ENCODE assay signal across 9 cellular contexts in genomic region chr17:4715071-4715749, GRCh38. TPM values are rescaled to one million over a fixed set of nuclear protein-coding genes. Genes with fewer than 3 reads are reported as not detected.
DNase-seq lines count a peak whose midpoint lies in the region; ATAC-seq lines count a peak whose summit lies in the region.
"Had no signal": no experiment of that assay in that cellular context is flagged by ENCODE, and none has a peak within 500 bp of the region (broad histone marks: within the 10 kb centered on the region; RNA-seq: fewer than 3 reads in every experiment).

No MANE protein-coding gene starts in this region.

- peak; percentile 53 for DNase-seq in activated CD4-positive, alpha-beta T cell treated with anti-CD3 and anti-CD28 coated beads for 36 hours
- DNase-seq in activated CD4-positive, alpha-beta T cell treated with anti-CD3 and anti-CD28 coated beads for 48 hours: no peak
- DNase-seq in activated CD4-positive, alpha-beta memory T cell treated with anti-CD3 and anti-CD28 coated beads, Interleukin-2, amount 10 ng/mL, durations not matched to agents 7 days and 5 days: peak; percentile 76
- peak in 1 of 2 donors; percentile 44 for DNase-seq in central memory CD8-positive, alpha-beta T cell (ENCODE audit: low spot score in 2 of 2)
- no peak for DNase-seq in DMS 273 treated with DMSO at 0.1 percent for 48 hours (lab: John Stamatoyannopoulos, UW)
- no peak for DNase-seq in NOMO-1 treated with DMSO at 0.1 percent for 48 hours (lab: John Stamatoyannopoulos, UW; ENCODE audit: unreplicated experiment)
- DNase-seq: 8988T had no signal

- peaks cover 36% of the 10 kb centered on the region for H3K4me1 Mint-ChIP-seq in activated CD4-positive, alpha-beta T cell treated with anti-CD3 and anti-CD28 coated beads for 36 hours
- peaks cover 67% of the 10 kb centered on the region for H3K4me1 Mint-ChIP-seq in activated CD4-positive, alpha-beta memory T cell treated with anti-CD3 and anti-CD28 coated beads, Interleukin-2, amount 10 ng/mL, durations not matched to agents 7 days and 5 days
- peaks cover 59% of the 10 kb centered on the region for H3K4me1 Mint-ChIP-seq in central memory CD8-positive, alpha-beta T cell
- H3K4me1 Mint-ChIP-seq in stimulated activated naive CD8-positive, alpha-beta T cell treated with anti-CD3 and anti-CD28 coated beads, Interleukin-15, Interleukin-2, amounts not matched to agents 100 ng/mL and 50 ng/mL, for 24 hours (ENCODE audit: low read depth): peaks cover 45% of the 10 kb centered on the region

- intact Hi-C loops in activated CD4-positive, alpha-beta T cell treated with anti-CD3 and anti-CD28 coated beads for 36 hours (cut with DNase I, micrococcal nuclease): no loop called here

- ATAC-seq in activated CD4-positive, alpha-beta T cell treated with anti-CD3 and anti-CD28 coated beads for 36 hours: no peak
- peak; percentile 16 for ATAC-seq in central memory CD8-positive, alpha-beta T cell (replicated peaks; ENCODE audit: extremely low read depth, poor library complexity, severe bottlenecking)
- ATAC-seq in HG03039 (IDR thresholded peaks at IDR 0.05; ENCODE audit: unreplicated experiment): no peak

- CTCF ChIA-PET in activated CD4-positive, alpha-beta T cell treated with anti-CD3 and anti-CD28 coated beads for 36 hours (lab: Charles Lee): interaction anchor here (0.8 to 1.3 kb wide), 2 partner anchors 10 to 34 kb away, joined by 3 read pairs; no protein-coding TSS in a partner anchor
- CTCF ChIA-PET in activated CD4-positive, alpha-beta memory T cell treated with anti-CD3 and anti-CD28 coated beads, Interleukin-2, amount 10 ng/mL, durations not matched to agents 7 days and 5 days (lab: Charles Lee): interaction anchor here (1.2 to 2.9 kb wide), 4 partner anchors 15 to 188 kb away, joined by 3 to 14 read pairs (median 5); partner anchors contain the start of gene CHRNE

- H3K27me3 Mint-ChIP-seq in activated CD4-positive, alpha-beta T cell treated with anti-CD3 and anti-CD28 coated beads for 36 hours: no peaks in the 10 kb centered on the region
- H3K27me3 Mint-ChIP-seq in activated CD4-positive, alpha-beta memory T cell treated with anti-CD3 and anti-CD28 coated beads, Interleukin-2, amount 10 ng/mL, durations not matched to agents 7 days and 5 days: no peaks in the 10 kb centered on the region
- no peaks in the 10 kb centered on the region for H3K27me3 Mint-ChIP-seq in central memory CD8-positive, alpha-beta T cell
- H3K27me3 Mint-ChIP-seq in stimulated activated naive CD8-positive, alpha-beta T cell treated with anti-CD3 and anti-CD28 coated beads, Interleukin-15, Interleukin-2, amounts not matched to agents 100 ng/mL and 50 ng/mL, for 24 hours: no peaks in the 10 kb centered on the region

- peak overlapping the region; percentile 65 for H3K4me3 Mint-ChIP-seq in activated CD4-positive, alpha-beta T cell treated with anti-CD3 and anti-CD28 coated beads for 36 hours
- peak overlapping the region; percentile 83 for H3K4me3 Mint-ChIP-seq in activated CD4-positive, alpha-beta memory T cell treated with anti-CD3 and anti-CD28 coated beads, Interleukin-2, amount 10 ng/mL, durations not matched to agents 7 days and 5 days
- peak overlapping the region; percentile 75 for H3K4me3 Mint-ChIP-seq in central memory CD8-positive, alpha-beta T cell
- H3K4me3 Mint-ChIP-seq in stimulated activated naive CD8-positive, alpha-beta T cell treated with anti-CD3 and anti-CD28 coated beads, Interleukin-15, Interleukin-2, amounts not matched to agents 100 ng/mL and 50 ng/mL, for 24 hours: peak overlapping the region; percentile 81

- H3K27ac Mint-ChIP-seq in activated CD4-positive, alpha-beta T cell treated with anti-CD3 and anti-CD28 coated beads for 36 hours: peak overlapping the region; percentile 92
- peak overlapping the region; percentile 86 for H3K27ac Mint-ChIP-seq in activated CD4-positive, alpha-beta memory T cell treated with anti-CD3 and anti-CD28 coated beads, Interleukin-2, amount 10 ng/mL, durations not matched to agents 7 days and 5 days
- H3K27ac Mint-ChIP-seq in central memory CD8-positive, alpha-beta T cell (ENCODE audit: low read depth): peak overlapping the region; percentile 88
- peak overlapping the region; percentile 87 for H3K27ac Mint-ChIP-seq in stimulated activated naive CD8-positive, alpha-beta T cell treated with anti-CD3 and anti-CD28 coated beads, Interleukin-15, Interleukin-2, amounts not matched to agents 100 ng/mL and 50 ng/mL, for 24 hours

- no peaks in the 10 kb centered on the region for H3K9me3 Mint-ChIP-seq in activated CD4-positive, alpha-beta T cell treated with anti-CD3 and anti-CD28 coated beads for 36 hours (ENCODE audit: low read depth)
- no peaks in the 10 kb centered on the region for H3K9me3 Mint-ChIP-seq in activated CD4-positive, alpha-beta memory T cell treated with anti-CD3 and anti-CD28 coated beads, Interleukin-2, amount 10 ng/mL, durations not matched to agents 7 days and 5 days
- no peaks in the 10 kb centered on the region for H3K9me3 Mint-ChIP-seq in central memory CD8-positive, alpha-beta T cell
- no peaks in the 10 kb centered on the region for H3K9me3 Mint-ChIP-seq in stimulated activated naive CD8-positive, alpha-beta T cell treated with anti-CD3 and anti-CD28 coated beads, Interleukin-15, Interleukin-2, amounts not matched to agents 100 ng/mL and 50 ng/mL, for 24 hours

- H3K36me3 Mint-ChIP-seq in activated CD4-positive, alpha-beta T cell treated with anti-CD3 and anti-CD28 coated beads for 36 hours (ENCODE audit: low read depth): peaks cover 36% of the 10 kb centered on the region
- H3K36me3 Mint-ChIP-seq in activated CD4-positive, alpha-beta memory T cell treated with anti-CD3 and anti-CD28 coated beads, Interleukin-2, amount 10 ng/mL, durations not matched to agents 7 days and 5 days (ENCODE audit: low read depth): peaks cover 71% of the 10 kb centered on the region
- H3K36me3 Mint-ChIP-seq in central memory CD8-positive, alpha-beta T cell (ENCODE audit: insufficient read depth): peaks cover 40% of the 10 kb centered on the region
- H3K36me3 Mint-ChIP-seq in stimulated activated naive CD8-positive, alpha-beta T cell treated with anti-CD3 and anti-CD28 coated beads, Interleukin-15, Interleukin-2, amounts not matched to agents 100 ng/mL and 50 ng/mL, for 24 hours (ENCODE audit: low read depth): peaks cover 38% of the 10 kb centered on the region

- POLR2A ChIA-PET in activated CD4-positive, alpha-beta T cell treated with anti-CD3 and anti-CD28 coated beads for 36 hours (lab: Charles Lee): no interaction called here
- POLR2A ChIA-PET in activated CD4-positive, alpha-beta memory T cell treated with anti-CD3 and anti-CD28 coated beads, Interleukin-2, amount 10 ng/mL, durations not matched to agents 7 days and 5 days (lab: Charles Lee): interaction anchor here (0.7 to 9.8 kb wide), 12 partner anchors 12 to 572 kb away, joined by 3 to 105 read pairs (median 5); partner anchors contain the start of genes CYB5D2, MED11, PELP1 and PFN1

RNA-seq across cellular contexts. Expression of gene ARRB2, which starts 4.8 kb away (rescaled TPM):
- total RNA-seq in activated CD4-positive, alpha-beta T cell treated with anti-CD3 and anti-CD28 coated beads for 36 hours: 100 to 1,000 TPM; 168 to 175 TPM
- total RNA-seq in activated CD4-positive, alpha-beta memory T cell treated with anti-CD3 and anti-CD28 coated beads, Interleukin-2, amount 10 ng/mL, durations not matched to agents 7 days and 5 days: 100 to 1,000 TPM; 372 to 378 TPM

RNA-seq across cellular contexts. Expression of gene PELP1, which starts 11.3 kb away (rescaled TPM):
- 100 to 1,000 TPM in 1 of 2 experiments, 10 to 100 TPM in 1; 94.1 to 102 TPM for total RNA-seq in activated CD4-positive, alpha-beta T cell treated with anti-CD3 and anti-CD28 coated beads for 36 hours
- total RNA-seq in activated CD4-positive, alpha-beta memory T cell treated with anti-CD3 and anti-CD28 coated beads, Interleukin-2, amount 10 ng/mL, durations not matched to agents 7 days and 5 days: 10 to 100 TPM; 67.7 to 69.2 TPM

RNA-seq across cellular contexts. Expression of gene MED11, which starts 16.0 kb away (rescaled TPM):
- total RNA-seq in activated CD4-positive, alpha-beta T cell treated with anti-CD3 and anti-CD28 coated beads for 36 hours: 10 to 100 TPM; 16.7 to 22.9 TPM
- total RNA-seq in activated CD4-positive, alpha-beta memory T cell treated with anti-CD3 and anti-CD28 coated beads, Interleukin-2, amount 10 ng/mL, durations not matched to agents 7 days and 5 days: 10 to 100 TPM; 24.6 to 25.3 TPM

RNA-seq across cellular contexts. Expression of gene ZMYND15, which starts 24.4 kb away (rescaled TPM):
- under 1 TPM; 0.09 to 0.11 TPM for total RNA-seq in activated CD4-positive, alpha-beta T cell treated with anti-CD3 and anti-CD28 coated beads for 36 hours
- under 1 TPM in 1 of 2 experiments, not detected in 1; 0.10 TPM for total RNA-seq in activated CD4-positive, alpha-beta memory T cell treated with anti-CD3 and anti-CD28 coated beads, Interleukin-2, amount 10 ng/mL, durations not matched to agents 7 days and 5 days

RNA-seq across cellular contexts. Expression of gene CXCL16, which starts 24.5 kb away (rescaled TPM):
- total RNA-seq in activated CD4-positive, alpha-beta T cell treated with anti-CD3 and anti-CD28 coated beads for 36 hours: 1 to 10 TPM; 1.7 to 2.5 TPM
- total RNA-seq in activated CD4-positive, alpha-beta memory T cell treated with anti-CD3 and anti-CD28 coated beads, Interleukin-2, amount 10 ng/mL, durations not matched to agents 7 days and 5 days: 1 to 10 TPM; 2.2 to 2.6 TPM

Comparison
In these comparisons a context has a peak if more than half of its experiments do, and no peak if none do; other contexts are left out.
1. DNase-seq: peak in activated CD4-positive, alpha-beta T cell treated with anti-CD3 and anti-CD28 coated beads for 36 hours (single experiment) and activated CD4-positive, alpha-beta memory T cell treated with anti-CD3 and anti-CD28 coated beads, Interleukin-2, amount 10 ng/mL, durations not matched to agents 7 days and 5 days (single experiment); none in activated CD4-positive, alpha-beta T cell treated with anti-CD3 and anti-CD28 coated beads for 48 hours (single experiment), DMS 273 treated with DMSO at 0.1 percent for 48 hours (single experiment) and NOMO-1 treated with DMSO at 0.1 percent for 48 hours (single experiment).
2. Peak in every context shown above with its lines, with median percentiles within 50 percentile points of each other: H3K27ac Mint-ChIP-seq and H3K4me3 Mint-ChIP-seq.